ENCODE assay signal across 8 cellular contexts in genomic region chr20:3781153-3781910, GRCh38. TPM values are rescaled to one million over a fixed set of nuclear protein-coding genes. Genes with fewer than 3 reads are reported as not detected.
DNase-seq lines count a peak whose midpoint lies in the region; ATAC-seq, FAIRE-seq and TF ChIP-seq lines count a peak whose summit lies in the region.

Gene SPEF1, minus strand, starts transcription at chr20:3781448. Its CDS starts 161 bp downstream, at chr20:3781287.

- peak; percentile 51 for ATAC-seq in GM21717 (IDR thresholded peaks at IDR 0.05; ENCODE audit: unreplicated experiment)
- ATAC-seq in GM12878, result peak; percentile 84

- intact Hi-C loops in GM12878 (cut with micrococcal nuclease; ENCODE audit: unreplicated experiment), result loop anchor here (5.0 to 10.0 kb wide), 2 partner anchors 64 to 233 kb away; partner anchors contain the start of gene RNF24
- intact Hi-C loops in prostate gland (cut with DNase I), result no loop called here

- TF ChIP-seq EP300 in GM12878 (IDR thresholded peaks at IDR 0.05; ENCODE audit: borderline replicate concordance in 1 of 2, control insufficient read depth in 1 of 2, low read depth in 2 of 2, low read length in 2 of 2), result no peak

- H2AFZ ChIP-seq in GM12878 (ENCODE audit: control insufficient read depth, low read depth, low read length), result peak within 1 kb of the TSS; percentile 13; the same call in 1 of the 2 replicates

- peak; percentile 86 for FAIRE-seq in GM12878 (lab: Jason Lieb, UNC)

- no peak within 1 kb of the TSS for H3K9ac ChIP-seq in GM12878 (ENCODE audit: control insufficient read depth, insufficient read depth, low read length)

- H3K27me3 ChIP-seq in DOHH2 (ENCODE audit: control insufficient read depth, low read length), result peaks cover 24% of the 10 kb centered on the region
- no peaks in the 10 kb centered on the region for H3K27me3 ChIP-seq in MG63
- H3K27me3 ChIP-seq in GM12878 (replicated peaks in 1 of 2; ENCODE audit: control insufficient read depth in 2 of 2, insufficient read depth in 2 of 2, low read length in 1 of 2), result peaks cover 12 to 16% of the 10 kb centered on the region in 2 experiments
- H3K27me3 ChIP-seq in prostate gland (replicated peaks; ENCODE audit: insufficient read depth), result no peaks in the 10 kb centered on the region

- TF ChIP-seq CTCF in DOHH2 (IDR thresholded peaks at IDR 0.05; ENCODE audit: low read depth, low read length, poor library complexity, severe bottlenecking), result peak; percentile 52
- peak in 2 of 3 experiments; percentile 18 to 33; a peak in 2 of 6 replicates for TF ChIP-seq CTCF in GM12878 (IDR thresholded peaks at IDR 0.05 in 2 of 3, conservative IDR thresholded peaks at IDR 0.05 in 1 of 3; ENCODE audit: control insufficient read depth in 2 of 3, extremely low read depth in 1 of 3, insufficient read depth in 1 of 3, low read depth in 3 of 3, low read length in 3 of 3)
- peak in 3 of 4 experiments; percentile 35 to 48 (median 44) for TF ChIP-seq CTCF in prostate gland (IDR thresholded peaks at IDR 0.05)

- no peaks in the 10 kb centered on the region for H3K9me2 ChIP-seq in DOHH2 (replicated peaks; ENCODE audit: control insufficient read depth, low read length)

- H3K79me2 ChIP-seq in DOHH2 (ENCODE audit: control insufficient read depth, low read length) (peaks cover 31% of the 10 kb centered on the region), GM12878 (ENCODE audit: control insufficient read depth, insufficient read depth, low read length) (peaks cover 14% of the 10 kb centered on the region)

- BruUV-seq in GM12878 (replicated peaks; lab: Mats Ljungman, UMichigan), result no TSS peak

- WGBS in GM12878 (ENCODE audit: insufficient coverage, insufficient replicate concordance, low lambda C conversion rate, missing lambda C conversion rate), result 12% methylated on average over 28 of the region's 28 CpGs
- 14% methylated on average over 28 of the region's 28 CpGs for WGBS in prostate gland

- in situ Hi-C loops in GM12878 (cut with MboI), result loop anchor here (5.0 kb wide), 1 partner anchor 306 kb away; no protein-coding TSS in a partner anchor

- CTCF ChIA-PET in GM12878 (lab: Yijun Ruan, JAX), result interaction anchor here (0.7 to 1.7 kb wide), 9 partner anchors 13 to 304 kb away, joined by 3 to 6 read pairs (median 5); partner anchors contain the start of genes ADISSP and AP5S1

- SMC1A ChIA-PET in GM12878 (lab: Charles Lee; ENCODE audit: uncharacterized antibody, unreplicated experiment), result interaction anchor here (0.9 to 1.2 kb wide), 4 partner anchors 39 to 105 kb away, joined by 3 to 6 read pairs (median 4); partner anchors contain the start of gene AP5S1

- POLR2A ChIA-PET in GM12878 (lab: Charles Lee), result interaction anchor here (1.0 kb wide), 1 partner anchor 39 kb away, joined by 3 read pairs; the partner anchor contains the start of gene AP5S1

- TF ChIP-seq POLR2A in GM12878 (IDR thresholded peaks at IDR 0.05; ENCODE audit: low read depth, low read length), result peak; percentile 32; the same call in 1 of the 2 replicates
- no peak for TF ChIP-seq POLR2A in prostate gland (IDR thresholded peaks at IDR 0.05)

- peak within 1 kb of the TSS; percentile 48 for H3K4me2 ChIP-seq in DOHH2 (ENCODE audit: low read length)
- H3K4me2 ChIP-seq in GM12878 (ENCODE audit: control insufficient read depth, insufficient read depth), result peak within 1 kb of the TSS; percentile 85

- H3K9me3 ChIP-seq in DOHH2 (ENCODE audit: control insufficient read depth, insufficient read depth, low read length) (no peaks in the 10 kb centered on the region), MG63 (no peaks in the 10 kb centered on the region), GM12878 (replicated peaks; ENCODE audit: control insufficient read depth, insufficient read depth, low read length) (no peaks in the 10 kb centered on the region), prostate gland (no peaks in the 10 kb centered on the region)

- RAD21 ChIA-PET in GM12878 (lab: Charles Lee; ENCODE audit: unreplicated experiment), result interaction anchor here (0.7 to 1.2 kb wide), 5 partner anchors 12 to 105 kb away, joined by 3 to 5 read pairs (median 4); partner anchors contain the start of genes ADISSP and AP5S1

- H3K36me3 ChIP-seq in DOHH2 (ENCODE audit: control insufficient read depth, low read length) (peaks cover 21% of the 10 kb centered on the region), MG63 (peaks cover 14% of the 10 kb centered on the region), GM12878 (ENCODE audit: control insufficient read depth in 2 of 2, insufficient read depth in 2 of 2, low read length in 1 of 2) (no peaks in the 10 kb centered on the region), prostate gland (no peaks in the 10 kb centered on the region)

- H4K20me1 ChIP-seq in DOHH2 (ENCODE audit: control insufficient read depth, insufficient read depth, low read depth, low read length), result peaks cover 9% of the 10 kb centered on the region; the same call in 1 of the 2 replicates
- no peaks in the 10 kb centered on the region for H4K20me1 ChIP-seq in GM12878 (ENCODE audit: control insufficient read depth, insufficient read depth)

- H3F3A ChIP-seq in DOHH2 (ENCODE audit: control insufficient read depth, insufficient read depth), result peaks cover 7% of the 10 kb centered on the region; the same call in 1 of the 2 replicates

- H3K27ac ChIP-seq in DOHH2 (ENCODE audit: low read depth, low read length), result no peak within 1 kb of the TSS
- H3K27ac ChIP-seq in GM12878 (ENCODE audit: control insufficient read depth, insufficient read depth), result no peak within 1 kb of the TSS
- peak within 1 kb of the TSS; percentile 42 to 44 for H3K27ac ChIP-seq in prostate gland

- DNase-seq in MG63 (peak; percentile 80), RPMI8226 (peak; percentile 91), GM12878 (ENCODE audit: low read depth, low spot score) (peak; percentile 33), hepatic stellate cell (ENCODE audit: low spot score) (peak; percentile 99), prostate gland (ENCODE audit: low spot score) (peak; percentile 76)
- DNase-seq in NK-92 treated with Interleukin-12 subunit alpha and Interleukin-12 subunit beta, amount 100 ng/mL, for 24 hours (lab: John Stamatoyannopoulos, UW), result no peak

- TF ChIP-seq RAD21 in GM12878 (IDR thresholded peaks at IDR 0.05; ENCODE audit: insufficient read depth, low read depth, low read length), result no peak

- peak within 1 kb of the TSS; percentile 42 for H3K4me3 ChIP-seq in DOHH2 (ENCODE audit: low read length)
- H3K4me3 ChIP-seq in MG63, result peak within 1 kb of the TSS; percentile 46
- 0 out of 2 replicates have a peak within 1 kb of the TSS, but pooled peaks have one; percentile 46 for H3K4me3 ChIP-seq in GM12878
- peak within 1 kb of the TSS; percentile 12 to 32 for H3K4me3 ChIP-seq in prostate gland

- H3K4me1 ChIP-seq in DOHH2 (ENCODE audit: control insufficient read depth, low read length) (peaks cover 63% of the 10 kb centered on the region), GM12878 (ENCODE audit: control insufficient read depth, insufficient read depth, low read length) (peaks cover 25% of the 10 kb centered on the region), prostate gland (replicated peaks) (peaks cover 22% of the 10 kb centered on the region)

TF ChIP-seq in GM12878, 131 proteins besides CTCF, POLR2A, EP300 and RAD21 (continues in another document):
- TF ChIP-seq LARP7 (IDR thresholded peaks at IDR 0.05), result 0 out of 2 replicates have a peak, but pooled peaks have one; percentile 11
- no peak for TF ChIP-seq JUND (IDR thresholded peaks at IDR 0.05; ENCODE audit: low read depth, low read length)
- TF ChIP-seq MXI1 (IDR thresholded peaks at IDR 0.05; ENCODE audit: low read depth, low read length), result peak; percentile 95
- peak; percentile 96 for TF ChIP-seq NKRF (conservative IDR thresholded peaks at IDR 0.05)
- TF ChIP-seq SIX5 (IDR thresholded peaks at IDR 0.05; ENCODE audit: low read depth, low read length, severe bottlenecking), result peak; percentile 87

RNA-seq across cellular contexts. Expression of gene SPEF1, which starts in this region (rescaled TPM):
- total RNA-seq in MG63 (2014; rRNA removed; shearing (Covaris generic); ENCODE audit: low replicate concordance), result 0.95 TPM in 1 of 2 replicates, not detected in the other
- total RNA-seq in GM12878 (2013; cell fraction: nucleolus; rRNA removed), result not detected in 2 replicates
- total RNA-seq in GM12878 (2014; rRNA removed) (not detected in 2 replicates), GM12878 (2014; rRNA removed; fragmentation: Illumina TruSeq; extraction: Trizol) (not detected in 2 replicates), GM12878 (2021) (not detected in 2 replicates), prostate gland (1 to 10 TPM in 1 of 2 donors, not detected in 1; 1.6 TPM)
- not detected for polyA plus RNA-seq in GM12878 (2011; ENCODE audit: low read depth)
- polyA plus RNA-seq in GM12878 (2011; rRNA removed) (not detected in 2 replicates), GM12878 (2014; fragmentation: Illumina TruSeq; extraction: Trizol) (not detected in 2 replicates), GM12878 (2014; fragmentation: Nextera tagmentation; extraction: Ambion mirVana) (not detected), GM12878 (2014; rRNA removed) (0.06 and 0.12 TPM in 2 replicates), GM12878 (2016; fragmentation: Nextera tagmentation; extraction: Ambion mirVana) (not detected)
- not detected in 2 replicates for polyA plus RNA-seq in GM12878 (2011; cell fraction: cytosol; rRNA removed)
- polyA plus RNA-seq in GM12878 (2011; cell fraction: nucleus; rRNA removed), result 0.18 and 0.29 TPM in 2 replicates
- polyA plus RNA-seq in GM12878 (2012), result 0.09 TPM in 1 of 2 replicates, not detected in the other
- not detected in 2 replicates for polyA minus RNA-seq in GM12878 (2011; rRNA and poly(A)+ RNA removed)
- not detected in 2 replicates for polyA minus RNA-seq in GM12878 (2011; cell fraction: cytosol; rRNA and poly(A)+ RNA removed)
- polyA minus RNA-seq in GM12878 (2011; cell fraction: nucleus; rRNA and poly(A)+ RNA removed), result 0.12 TPM in 1 of 2 replicates, not detected in the other

Comparison
In these comparisons a context has a peak if more than half of its experiments do, and no peak if none do; other contexts are left out.
1. Peak in DNase-seq and H3K4me3 ChIP-seq in MG63; RNA of the gene not detected or under 1 TPM.
2. Peak in DNase-seq, ATAC-seq, H3K4me3 ChIP-seq and H3K4me2 ChIP-seq in GM12878; RNA of the gene not detected or under 1 TPM.
3. H3K27ac ChIP-seq: peak in prostate gland (2 of 2); none in DOHH2 (single experiment) and GM12878 (single experiment).
4. Peak in every context shown above with its lines, with median percentiles within 50 percentile points of each other: H3K4me3 ChIP-seq and CTCF ChIP-seq.